In the genomic region with DNA sequence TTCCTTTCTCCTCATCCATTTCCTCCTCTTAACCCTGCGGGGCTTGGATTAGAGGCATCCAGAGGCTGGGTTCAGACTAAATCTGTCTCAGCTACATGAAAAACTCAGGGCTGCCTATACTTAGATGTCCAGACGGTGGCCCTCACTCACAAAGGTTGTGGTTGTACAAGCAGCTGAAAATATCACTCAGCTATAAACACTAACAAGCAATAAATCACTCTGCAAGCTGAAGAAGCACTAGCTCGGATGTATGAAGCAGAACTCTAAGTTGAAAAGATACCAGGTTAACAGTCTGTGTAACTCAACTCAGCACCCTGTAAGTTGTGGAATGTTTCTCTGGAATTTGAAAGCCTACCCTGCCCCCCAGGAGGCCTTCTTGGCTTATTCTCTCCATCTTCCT, we compare ENCODE assay signal across 13 cellular contexts.
DNase-seq lines count a peak whose midpoint lies in the region; ATAC-seq and TF ChIP-seq lines count a peak whose summit lies in the region.
"Had no signal": no experiment of that assay in that cellular context is flagged by ENCODE, and none has a peak within 500 bp of the region (broad histone marks: within the 10 kb centered on the region; RNA-seq: fewer than 3 reads in every experiment).

No MANE protein-coding gene starts in this region.

- H2AFZ ChIP-seq in mesenchymal stem cell (ENCODE audit: low read depth, low read length), result no peak overlapping the region

- H4K8ac ChIP-seq in mesenchymal stem cell (ENCODE audit: low read length), result no peak overlapping the region

- peak; percentile 41 for DNase-seq in AG08395 (ENCODE audit: low spot score)
- peak; percentile 35 for DNase-seq in HEK293T (ENCODE audit: extremely low spot score)
- peak; percentile 40 for DNase-seq in brain microvascular endothelial cell
- DNase-seq in mesenchymal stem cell, result peak; percentile 69
- DNase-seq in DMS 273 treated with DMSO at 0.1 percent for 48 hours (lab: John Stamatoyannopoulos, UW), result no peak
- DNase-seq: activated naive CD8-positive, alpha-beta T cell treated with anti-CD3 and anti-CD28 coated beads, Interleukin-2, amount 10 ng/mL, durations not matched to agents 7 days and 5 days; occipital lobe; uterus had no signal

- peak overlapping the region; percentile 33 for H3K4me2 ChIP-seq in mesenchymal stem cell (ENCODE audit: low read length, poor library complexity, severe bottlenecking)
- H3K4me2 ChIP-seq: BLaER1 had no signal

- peaks cover 6% of the 10 kb centered on the region for H3K4me1 ChIP-seq in mesenchymal stem cell (ENCODE audit: control insufficient read depth, insufficient read depth, low read depth, low read length)

- 19% methylated on average over 2 of the region's 3 CpGs for WGBS in mesenchymal stem cell

- H3K23ac ChIP-seq in mesenchymal stem cell (ENCODE audit: low read length in 2 of 2), result no peak overlapping the region

- H3K9ac ChIP-seq in mesenchymal stem cell (ENCODE audit: low read length), result no peak overlapping the region
- H3K9ac ChIP-seq: BLaER1 had no signal

- H2AK5ac ChIP-seq in mesenchymal stem cell (ENCODE audit: low read length, severe bottlenecking), result peak overlapping the region; percentile 98

- in situ Hi-C loops in brain microvascular endothelial cell (cut with HindIII; ENCODE audit: low pct_ligation_motif_present, low sequenced_read_pairs), result no loop called here

- H3K27ac ChIP-seq in brain microvascular endothelial cell (no peak overlapping the region), mesenchymal stem cell (ENCODE audit: low read length, poor library complexity, severe bottlenecking) (peak overlapping the region; percentile 81)
- H3K27ac ChIP-seq: BLaER1, uterus had no signal

- H3K4me3 ChIP-seq in brain microvascular endothelial cell (ENCODE audit: low read depth, low read length) (no peak overlapping the region), mesenchymal stem cell (ENCODE audit: insufficient read depth in 1 of 2, low read depth in 1 of 2, low read length in 2 of 2) (no peak overlapping the region)
- H3K4me3 ChIP-seq: BLaER1, uterus had no signal

- no peak overlapping the region for H2BK12ac ChIP-seq in mesenchymal stem cell (ENCODE audit: low read length in 2 of 2)

- POLR2A ChIA-PET in HEK293T (lab: Yijun Ruan, JAX), result no interaction called here

- H3K36me3 ChIP-seq in brain microvascular endothelial cell (replicated peaks), result no peaks in the 10 kb centered on the region
- no peaks in the 10 kb centered on the region for H3K36me3 ChIP-seq in mesenchymal stem cell (ENCODE audit: control insufficient read depth in 1 of 2, insufficient read depth in 2 of 2, low read depth in 1 of 2, low read length in 2 of 2)
- H3K36me3 ChIP-seq: uterus had no signal

- H3K4ac ChIP-seq in mesenchymal stem cell (ENCODE audit: low read depth in 1 of 2, low read length in 2 of 2), result no peak overlapping the region

- CTCF ChIA-PET in HEK293T (lab: Yijun Ruan, JAX), result interaction anchor here (0.6 to 1.4 kb wide), 7 partner anchors 10 to 901 kb away, joined by 3 to 7 read pairs (median 4); no protein-coding TSS in a partner anchor

- ATAC-seq in HG03280 (IDR thresholded peaks at IDR 0.05; ENCODE audit: unreplicated experiment), result no peak
- ATAC-seq in GM21526 (IDR thresholded peaks at IDR 0.05; ENCODE audit: low FRiP score, unreplicated experiment), result no peak
- ATAC-seq in GM21367 (IDR thresholded peaks at IDR 0.05; ENCODE audit: unreplicated experiment), result no peak
- ATAC-seq: stimulated activated memory B cell treated with anti-CD40 and anti-IgM and Interleukin-4, amounts not matched to agents 10 μg/mL and 1 μg/mL and 100 μg/mL, for 72 hours had no signal

- peaks cover 5% of the 10 kb centered on the region for H3K79me1 ChIP-seq in mesenchymal stem cell (replicated peaks; ENCODE audit: low read length, poor library complexity, severe bottlenecking)

- H3K9me3 ChIP-seq in mesenchymal stem cell (ENCODE audit: control insufficient read depth, low read length), result no peaks in the 10 kb centered on the region
- H3K9me3 ChIP-seq: BLaER1, uterus had no signal

- no peak overlapping the region for H3K14ac ChIP-seq in mesenchymal stem cell (ENCODE audit: low read length in 2 of 2)

- no peak overlapping the region for H2BK120ac ChIP-seq in mesenchymal stem cell (ENCODE audit: low read depth, low read length)

- peak; percentile 43 for TF ChIP-seq CTCF in brain microvascular endothelial cell (IDR thresholded peaks at IDR 0.05; ENCODE audit: low read depth, low read length, missing control alignments)

- peak overlapping the region; percentile 57 for H2BK5ac ChIP-seq in mesenchymal stem cell (ENCODE audit: low read depth, low read length, poor library complexity, severe bottlenecking)

- H3K18ac ChIP-seq in mesenchymal stem cell (ENCODE audit: low read depth in 1 of 2, low read length in 2 of 2), result no peak overlapping the region

- H4K91ac ChIP-seq in mesenchymal stem cell (ENCODE audit: low read length), result no peak overlapping the region

- H2BK15ac ChIP-seq in mesenchymal stem cell (ENCODE audit: low read depth, poor library complexity, severe bottlenecking), result no peak overlapping the region

- H3K27me3 ChIP-seq in brain microvascular endothelial cell (replicated peaks) (no peaks in the 10 kb centered on the region), mesenchymal stem cell (ENCODE audit: control insufficient read depth in 1 of 2, insufficient read depth in 1 of 2, low read length in 2 of 2) (no peaks in the 10 kb centered on the region)
- H3K27me3 ChIP-seq: BLaER1, uterus had no signal

TF ChIP-seq in HEK293T, 16 proteins besides CTCF, POLR2A, EP300 and RAD21:
- TF ChIP-seq, protein P1, sequence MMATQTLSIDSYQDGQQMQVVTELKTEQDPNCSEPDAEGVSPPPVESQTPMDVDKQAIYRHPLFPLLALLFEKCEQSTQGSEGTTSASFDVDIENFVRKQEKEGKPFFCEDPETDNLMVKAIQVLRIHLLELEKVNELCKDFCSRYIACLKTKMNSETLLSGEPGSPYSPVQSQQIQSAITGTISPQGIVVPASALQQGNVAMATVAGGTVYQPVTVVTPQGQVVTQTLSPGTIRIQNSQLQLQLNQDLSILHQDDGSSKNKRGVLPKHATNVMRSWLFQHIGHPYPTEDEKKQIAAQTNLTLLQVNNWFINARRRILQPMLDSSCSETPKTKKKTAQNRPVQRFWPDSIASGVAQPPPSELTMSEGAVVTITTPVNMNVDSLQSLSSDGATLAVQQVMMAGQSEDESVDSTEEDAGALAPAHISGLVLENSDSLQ (IDR thresholded peaks at IDR 0.05), result peak; percentile 86
- TF ChIP-seq BHLHE40 (IDR thresholded peaks at IDR 0.05; ENCODE audit: borderline replicate concordance), result no peak
TF ChIP-seq in HEK293T: peak in this region for 1.
